In genomic region chr16:3766177-3766576, GRCh38 we compare ENCODE assay signal across 5 cellular contexts.
"Had no signal": no experiment of that assay in that cellular context is flagged by ENCODE, and none has a peak within 500 bp of the region (broad histone marks: within the 10 kb centered on the region; RNA-seq: fewer than 3 reads in every experiment).

No MANE protein-coding gene starts in this region.

- ATAC-seq: HepG2, K562 had no signal

- H3K9me3 Mint-ChIP-seq: IgD-negative memory B cell had no signal

- H3K27me3 Mint-ChIP-seq: IgD-negative memory B cell had no signal

- DNase-seq: IMR-90, KBM-7 had no signal

- H3K4me3 Mint-ChIP-seq: IgD-negative memory B cell had no signal
